ENCODE assay signal across 12 cellular contexts in genomic region chr1:53550201-53550741, GRCh38.
DNase-seq lines count a peak whose midpoint lies in the region; ATAC-seq, FAIRE-seq and TF ChIP-seq lines count a peak whose summit lies in the region.
"Had no signal": no experiment of that assay in that cellular context is flagged by ENCODE, and none has a peak within 500 bp of the region (broad histone marks: within the 10 kb centered on the region; RNA-seq: fewer than 3 reads in every experiment).

No MANE protein-coding gene starts in this region.

- H3K9ac ChIP-seq in astrocyte (ENCODE audit: low read length) = no peak overlapping the region
- H3K9ac ChIP-seq: KMS-11 had no signal

- H3K9me3 ChIP-seq in astrocyte (ENCODE audit: insufficient read depth, low read depth, low read length) (no peaks in the 10 kb centered on the region), transverse colon (no peaks in the 10 kb centered on the region)
- no peaks in the 10 kb centered on the region for H3K9me3 ChIP-seq in effector memory CD4-positive, alpha-beta T cell (ENCODE audit: control insufficient read depth, low read length)
- H3K9me3 ChIP-seq: vagina had no signal

- no peaks in the 10 kb centered on the region for H3K9me3 Mint-ChIP-seq in activated naive CD8-positive, alpha-beta T cell treated with anti-CD3 and anti-CD28 coated beads, Interleukin-2, amount 10 ng/mL, durations not matched to agents 7 days and 5 days
- H3K9me3 Mint-ChIP-seq in activated naive CD8-positive, alpha-beta T cell treated with anti-CD3 and anti-CD28 coated beads for 36 hours = no peaks in the 10 kb centered on the region
- H3K9me3 Mint-ChIP-seq in astrocyte (ENCODE audit: unreplicated experiment) = no peaks in the 10 kb centered on the region

- H3K27me3 Mint-ChIP-seq in activated naive CD8-positive, alpha-beta T cell treated with anti-CD3 and anti-CD28 coated beads, Interleukin-2, amount 10 ng/mL, durations not matched to agents 7 days and 5 days = peaks cover 3% of the 10 kb centered on the region
- no peaks in the 10 kb centered on the region for H3K27me3 Mint-ChIP-seq in activated naive CD8-positive, alpha-beta T cell treated with anti-CD3 and anti-CD28 coated beads for 36 hours
- H3K27me3 Mint-ChIP-seq in astrocyte (ENCODE audit: low read depth, unreplicated experiment) = peaks cover 48% of the 10 kb centered on the region

- peaks cover 93% of the 10 kb centered on the region for H4K20me1 ChIP-seq in astrocyte (ENCODE audit: insufficient read depth, low read length)

- no peak overlapping the region for H2AFZ ChIP-seq in astrocyte (ENCODE audit: low read depth, low read length)

- WGBS in transverse colon (ENCODE audit: low coverage in 1 of 2), 2 donors = 82% methylated on average over 7 of the region's 7 CpGs; no CpG with 5 or more reads in 1 of the 2 donors

- ATAC-seq in activated naive CD8-positive, alpha-beta T cell treated with anti-CD3 and anti-CD28 coated beads, Interleukin-2, amount 10 ng/mL, durations not matched to agents 7 days and 5 days (ENCODE audit: low read depth) = no peak
- ATAC-seq in left lobe of liver = peak; percentile 95
- ATAC-seq in GM21367 (IDR thresholded peaks at IDR 0.05; ENCODE audit: unreplicated experiment) = no peak

- H3K36me3 ChIP-seq in astrocyte (ENCODE audit: insufficient read depth, low read length) (no peaks in the 10 kb centered on the region), transverse colon (no peaks in the 10 kb centered on the region)
- no peaks in the 10 kb centered on the region for H3K36me3 ChIP-seq in effector memory CD4-positive, alpha-beta T cell (ENCODE audit: control insufficient read depth, insufficient read depth, low read length)
- H3K36me3 ChIP-seq: vagina had no signal

- no peak overlapping the region for H3K4me3 Mint-ChIP-seq in activated naive CD8-positive, alpha-beta T cell treated with anti-CD3 and anti-CD28 coated beads, Interleukin-2, amount 10 ng/mL, durations not matched to agents 7 days and 5 days
- no peak overlapping the region for H3K4me3 Mint-ChIP-seq in activated naive CD8-positive, alpha-beta T cell treated with anti-CD3 and anti-CD28 coated beads for 36 hours
- H3K4me3 Mint-ChIP-seq in astrocyte (ENCODE audit: unreplicated experiment) = no peak overlapping the region

- intact Hi-C loops in transverse colon (cut with DNase I; ENCODE audit: low total_unique reads) = no loop called here

- POLR2A ChIA-PET in activated naive CD8-positive, alpha-beta T cell treated with anti-CD3 and anti-CD28 coated beads, Interleukin-2, amount 10 ng/mL, durations not matched to agents 7 days and 5 days (lab: Charles Lee) = no interaction called here

- peaks cover 4% of the 10 kb centered on the region for H3K4me1 ChIP-seq in astrocyte (ENCODE audit: insufficient read depth, low read length)
- no peaks in the 10 kb centered on the region for H3K4me1 ChIP-seq in transverse colon
- no peaks in the 10 kb centered on the region for H3K4me1 ChIP-seq in effector memory CD4-positive, alpha-beta T cell (ENCODE audit: control insufficient read depth, insufficient read depth, low read length, poor library complexity, severe bottlenecking)
- H3K4me1 ChIP-seq: vagina had no signal

- no peak for TF ChIP-seq POLR2A in transverse colon (IDR thresholded peaks at IDR 0.05)

- peak; percentile 3 for DNase-seq in activated naive CD8-positive, alpha-beta T cell treated with anti-CD3 and anti-CD28 coated beads, Interleukin-2, amount 10 ng/mL, durations not matched to agents 7 days and 5 days
- DNase-seq in activated naive CD8-positive, alpha-beta T cell treated with anti-CD3 and anti-CD28 coated beads for 36 hours = no peak
- DNase-seq in astrocyte (ENCODE audit: low read depth) (peak; percentile 73), left lobe of liver (ENCODE audit: low spot score) (peak; percentile 60), transverse colon (peak; percentile 1), germinal center (ENCODE audit: low spot score) (no peak)
- DNase-seq in effector memory CD4-positive, alpha-beta T cell = no peak
- DNase-seq: DMS79 had no signal

- H3K4me1 Mint-ChIP-seq in activated naive CD8-positive, alpha-beta T cell treated with anti-CD3 and anti-CD28 coated beads, Interleukin-2, amount 10 ng/mL, durations not matched to agents 7 days and 5 days = no peaks in the 10 kb centered on the region
- H3K4me1 Mint-ChIP-seq in activated naive CD8-positive, alpha-beta T cell treated with anti-CD3 and anti-CD28 coated beads for 36 hours = peaks cover 4% of the 10 kb centered on the region
- H3K4me1 Mint-ChIP-seq in astrocyte (ENCODE audit: low read depth, unreplicated experiment) = no peaks in the 10 kb centered on the region

- peaks cover 3% of the 10 kb centered on the region for H3K79me2 ChIP-seq in astrocyte (ENCODE audit: insufficient read depth, low read length)

- H3K27ac Mint-ChIP-seq in activated naive CD8-positive, alpha-beta T cell treated with anti-CD3 and anti-CD28 coated beads, Interleukin-2, amount 10 ng/mL, durations not matched to agents 7 days and 5 days = no peak overlapping the region
- H3K27ac Mint-ChIP-seq in activated naive CD8-positive, alpha-beta T cell treated with anti-CD3 and anti-CD28 coated beads for 36 hours = no peak overlapping the region
- no peak overlapping the region for H3K27ac Mint-ChIP-seq in astrocyte (ENCODE audit: unreplicated experiment)

- TF ChIP-seq CTCF in astrocyte (IDR thresholded peaks at IDR 0.05; ENCODE audit: insufficient read depth, low read depth, low read length) (no peak), transverse colon (IDR thresholded peaks at IDR 0.05) (no peak)

- no peak overlapping the region for H3K4me2 ChIP-seq in astrocyte (ENCODE audit: low read length)
- H3K4me2 ChIP-seq: KMS-11 had no signal

- H3K36me3 Mint-ChIP-seq in activated naive CD8-positive, alpha-beta T cell treated with anti-CD3 and anti-CD28 coated beads, Interleukin-2, amount 10 ng/mL, durations not matched to agents 7 days and 5 days = no peaks in the 10 kb centered on the region
- H3K36me3 Mint-ChIP-seq in activated naive CD8-positive, alpha-beta T cell treated with anti-CD3 and anti-CD28 coated beads for 36 hours = no peaks in the 10 kb centered on the region
- no peaks in the 10 kb centered on the region for H3K36me3 Mint-ChIP-seq in astrocyte (ENCODE audit: low read depth, unreplicated experiment)

- no peak for TF ChIP-seq EP300 in transverse colon (IDR thresholded peaks at IDR 0.05; ENCODE audit: low read depth)

- no peak overlapping the region for H3K4me3 ChIP-seq in astrocyte (ENCODE audit: insufficient read depth, low read depth, low read length)
- H3K4me3 ChIP-seq in transverse colon = no peak overlapping the region
- no peak overlapping the region for H3K4me3 ChIP-seq in effector memory CD4-positive, alpha-beta T cell (ENCODE audit: insufficient read depth, low read depth, low read length, poor library complexity, severe bottlenecking)
- H3K4me3 ChIP-seq: skin epidermis, vagina had no signal

- in situ Hi-C loops in transverse colon (cut with MboI; ENCODE audit: low pct_ligation_motif_present in 1 of 4, low pct_unique_long_range_greater_than_20kb in 1 of 4, low sequenced_read_pairs in 3 of 4) = no loop called here

- no peak for FAIRE-seq in astrocyte (lab: Jason Lieb, UNC)

- no peaks in the 10 kb centered on the region for H3K27me3 ChIP-seq in astrocyte (ENCODE audit: insufficient read depth, low read length)
- H3K27me3 ChIP-seq in transverse colon = no peaks in the 10 kb centered on the region
- no peaks in the 10 kb centered on the region for H3K27me3 ChIP-seq in effector memory CD4-positive, alpha-beta T cell (replicated peaks; ENCODE audit: control insufficient read depth, insufficient read depth, low read length, poor library complexity, severe bottlenecking)
- H3K27me3 ChIP-seq: vagina had no signal

- H3K27ac ChIP-seq in astrocyte (ENCODE audit: low read depth, low read length) (no peak overlapping the region), transverse colon (no peak overlapping the region)
- no peak overlapping the region for H3K27ac ChIP-seq in effector memory CD4-positive, alpha-beta T cell (ENCODE audit: insufficient read depth, low read length, poor library complexity, severe bottlenecking)
- H3K27ac ChIP-seq: KMS-11, vagina had no signal

Comparison
In these comparisons a context has a peak if more than half of its experiments do, and no peak if none do; other contexts are left out.
1. DNase-seq: peak in activated naive CD8-positive, alpha-beta T cell treated with anti-CD3 and anti-CD28 coated beads, Interleukin-2, amount 10 ng/mL, durations not matched to agents 7 days and 5 days (single experiment), astrocyte (single experiment), left lobe of liver (single experiment) and transverse colon (single experiment); none in activated naive CD8-positive, alpha-beta T cell treated with anti-CD3 and anti-CD28 coated beads for 36 hours (single experiment), germinal center (single experiment) and effector memory CD4-positive, alpha-beta T cell (0 of 3).